Comparison of ENCODE assay signal across 1 cellular context in the genomic region with DNA sequence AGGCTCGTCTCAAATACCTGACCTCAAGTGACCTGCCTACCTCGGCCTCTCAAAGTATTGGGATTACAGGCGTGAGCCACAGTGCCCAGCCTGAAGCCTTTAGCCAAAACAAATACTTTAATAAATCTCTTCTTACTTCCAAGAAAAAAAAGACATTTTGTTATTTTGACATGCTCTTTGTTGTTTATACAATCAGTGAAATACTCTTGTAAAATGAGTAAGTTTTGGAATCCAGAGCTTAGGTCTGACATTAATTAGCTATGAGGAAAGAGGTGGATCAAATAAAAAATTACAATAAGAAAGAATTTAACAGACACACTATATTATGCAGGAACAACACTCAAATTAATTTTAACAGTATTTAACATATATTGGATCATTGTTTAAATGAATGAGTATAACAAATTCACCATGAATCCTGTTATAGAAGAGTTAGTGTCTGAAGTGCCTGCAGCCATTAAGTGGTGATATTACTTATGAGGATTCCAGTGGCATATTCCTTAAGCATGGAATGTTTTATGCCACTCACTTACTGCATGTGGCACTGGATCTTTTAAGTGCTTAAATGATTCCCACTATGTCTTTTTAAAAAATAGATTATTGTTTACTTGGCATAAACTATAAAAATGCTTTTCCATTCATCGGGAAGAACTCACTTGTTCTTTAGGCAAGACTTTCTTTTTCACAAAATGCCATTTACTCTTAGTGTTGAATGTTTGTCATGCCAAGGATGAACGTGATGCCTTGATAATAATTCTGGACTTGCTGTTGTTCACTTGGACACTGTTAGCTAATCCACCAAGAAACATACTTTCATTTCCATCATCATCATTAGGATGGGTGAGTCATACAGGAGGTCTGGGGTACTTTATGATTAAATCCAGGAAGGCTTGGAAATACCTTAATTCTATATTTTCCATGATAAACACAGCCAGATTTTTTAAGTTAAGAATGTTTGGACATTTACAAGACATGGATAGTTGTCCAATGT.
TF ChIP-seq lines count a peak whose summit lies in the region.

No MANE protein-coding gene starts in this region.

TF ChIP-seq in SK-N-SH, 30 proteins besides CTCF, POLR2A, EP300 and RAD21 (continued from another document):
- TF ChIP-seq RXRA (IDR thresholded peaks at IDR 0.05; ENCODE audit: borderline replicate concordance, low read depth) (no peak), GABPA (IDR thresholded peaks at IDR 0.05; ENCODE audit: low read depth) (no peak), FOSL2 (IDR thresholded peaks at IDR 0.05; ENCODE audit: borderline replicate concordance, low read depth) (peak; percentile 49; the same call in 1 of the 2 replicates), PBX3 (IDR thresholded peaks at IDR 0.05) (peak; percentile 6; the same call in 1 of the 2 replicates)
